Comparison of ENCODE assay signal across 8 cellular contexts in genomic region chr7:73682745-73683055, GRCh38. TPM values are rescaled to one million over a fixed set of nuclear protein-coding genes. Genes with fewer than 3 reads are reported as not detected.
A peak's percentile ranks its signal among the peaks of the same experiment; 100 is the strongest.
DNase-seq lines count a peak whose midpoint lies in the region; ATAC-seq, FAIRE-seq and TF ChIP-seq lines count a peak whose summit lies in the region.

No MANE protein-coding gene starts in this region.

- peaks cover 6% of the 10 kb centered on the region; the same call in 1 of the 2 replicates for H3K79me1 ChIP-seq in H1 (ENCODE audit: low read depth, low read length)

- H4K20me1 ChIP-seq in MM.1S (ENCODE audit: insufficient read depth, low read length) = no peaks in the 10 kb centered on the region
- peaks cover 0 to 11% of the 10 kb centered on the region in 2 experiments for H4K20me1 ChIP-seq in H1 (replicated peaks in 1 of 2; ENCODE audit: control insufficient read depth in 1 of 2, insufficient read depth in 2 of 2, low read length in 2 of 2)
- H4K20me1 ChIP-seq in neural progenitor cell (ENCODE audit: low read depth) = peaks cover 24% of the 10 kb centered on the region

- no peak overlapping the region; the same call in 1 of the 2 replicates for H3K18ac ChIP-seq in H1 (ENCODE audit: extremely low read depth, low read length)

- H3K9me3 Mint-ChIP-seq in neural progenitor cell = no peaks in the 10 kb centered on the region

- peak overlapping the region; percentile 93 for H3K4me2 ChIP-seq in MM.1S (ENCODE audit: low read depth, low read length)
- peak overlapping the region; percentile 93 to 94 for H3K4me2 ChIP-seq in H1 (ENCODE audit: insufficient read depth in 1 of 2, low read depth in 2 of 2, low read length in 2 of 2)
- peak overlapping the region; percentile 93 for H3K4me2 ChIP-seq in neural progenitor cell

- H3K56ac ChIP-seq in H1 (replicated peaks; ENCODE audit: insufficient read length, low read depth, low read length) = no peak overlapping the region

- no peak for TF ChIP-seq EP300 in H1 (IDR thresholded peaks at IDR 0.05; ENCODE audit: borderline replicate concordance in 1 of 2, low read depth in 2 of 2, low read length in 2 of 2)

- H4K91ac ChIP-seq in H1 (replicated peaks; ENCODE audit: insufficient read length, low read length) = no peak overlapping the region

- H4K5ac ChIP-seq in H1 (ENCODE audit: insufficient read length, low read depth, low read length) = peak overlapping the region; percentile 90

- H2BK120ac ChIP-seq in H1 (replicated peaks; ENCODE audit: low read depth, low read length) = no peak overlapping the region

- peaks cover 8% of the 10 kb centered on the region for H3K27me3 Mint-ChIP-seq in neural progenitor cell (ENCODE audit: insufficient read depth, low read depth)

- TF ChIP-seq CTCF in MM.1S (IDR thresholded peaks at IDR 0.05; ENCODE audit: low read length) (no peak), H1 (IDR thresholded peaks at IDR 0.05; ENCODE audit: control extremely low read depth in 1 of 3, insufficient read depth in 1 of 3, low read depth in 1 of 3, low read length in 3 of 3) (no peak), neural progenitor cell (IDR thresholded peaks at IDR 0.05) (no peak)

- H3K36me3 Mint-ChIP-seq in neural progenitor cell = peaks cover 15% of the 10 kb centered on the region

- peak overlapping the region; percentile 72; the same call in 1 of the 2 replicates for H3K27ac ChIP-seq in MM.1S (ENCODE audit: low read length)
- peak overlapping the region; percentile 89 for H3K27ac ChIP-seq in H1 (ENCODE audit: low read depth, low read length)
- peak overlapping the region; percentile 61 for H3K27ac ChIP-seq in neural progenitor cell

- H3K36me3 ChIP-seq in MM.1S (replicated peaks; ENCODE audit: insufficient read depth, low read length) (no peaks in the 10 kb centered on the region; the same call in 1 of the 2 replicates), H1 (ENCODE audit: control insufficient read depth in 2 of 4, insufficient read depth in 4 of 4, low read length in 3 of 4) (peaks cover 4 to 11% (median 8%) of the 10 kb centered on the region in 4 experiments; a peak in 6 of 8 replicates), neural progenitor cell (no peaks in the 10 kb centered on the region)

- peak overlapping the region; percentile 98 for H2BK5ac ChIP-seq in H1 (ENCODE audit: low read depth, low read length)

- H3K4me1 ChIP-seq in MM.1S (ENCODE audit: low read length) (peaks cover 6% of the 10 kb centered on the region), H1 (replicated peaks in 1 of 4; ENCODE audit: control insufficient read depth in 3 of 4, insufficient read depth in 4 of 4, low read length in 3 of 4) (peaks cover 3 to 7% (median 3%) of the 10 kb centered on the region in 4 experiments; a peak in 5 of 7 replicates), neural progenitor cell (peaks cover 9% of the 10 kb centered on the region)

- H3K23ac ChIP-seq in H1 (ENCODE audit: insufficient read length) = no peak overlapping the region

- H3K9ac ChIP-seq in MM.1S (ENCODE audit: low read length) (peak overlapping the region; percentile 94), H1 (replicated peaks in 1 of 4; ENCODE audit: extremely low read depth in 1 of 4, low read depth in 3 of 4, low read length in 3 of 4) (peak overlapping the region; percentile 48 to 95 (median 90)), neural progenitor cell (peak overlapping the region; percentile 90)

- H3K27me3 ChIP-seq in MM.1S (replicated peaks; ENCODE audit: insufficient read depth, low read length) (no peaks in the 10 kb centered on the region), H1 (replicated peaks in 1 of 4; ENCODE audit: control insufficient read depth in 3 of 4, extremely low read depth in 1 of 4, insufficient read depth in 3 of 4, low read length in 3 of 4) (no peaks in the 10 kb centered on the region; a peak in 1 of 7 replicates), neural progenitor cell (no peaks in the 10 kb centered on the region)

- H3K9me2 ChIP-seq in MM.1S (replicated peaks; ENCODE audit: insufficient read depth, low read length) = no peaks in the 10 kb centered on the region

- no peak overlapping the region for H2BK20ac ChIP-seq in H1 (ENCODE audit: low read length)

- H3K4me3 ChIP-seq in MM.1S (ENCODE audit: low read length) (peak overlapping the region; percentile 88), H1 (ENCODE audit: extremely low read depth in 1 of 4, insufficient read depth in 2 of 4, low read depth in 3 of 4, low read length in 4 of 4) (peak overlapping the region; percentile 82 to 97 (median 94)), neural progenitor cell (peak overlapping the region; percentile 95)

- peak; percentile 5 for ATAC-seq in GM19023 (IDR thresholded peaks at IDR 0.05; ENCODE audit: unreplicated experiment)
- ATAC-seq in GM18498 (IDR thresholded peaks at IDR 0.05; ENCODE audit: unreplicated experiment) = no peak
- ATAC-seq in GM21526 (IDR thresholded peaks at IDR 0.05; ENCODE audit: low FRiP score, unreplicated experiment) = no peak
- ATAC-seq in HG03342 (IDR thresholded peaks at IDR 0.05; ENCODE audit: unreplicated experiment) = no peak

- no peak overlapping the region; the same call in 1 of the 2 replicates for H2AK5ac ChIP-seq in H1 (ENCODE audit: low read depth, low read length)

- no peak overlapping the region for H2BK15ac ChIP-seq in H1 (ENCODE audit: low read length)

- H3K4ac ChIP-seq in H1 (replicated peaks; ENCODE audit: insufficient read length, low read depth, low read length) = no peak overlapping the region

- peaks cover 23% of the 10 kb centered on the region for H3K4me1 Mint-ChIP-seq in neural progenitor cell

- no peak for TF ChIP-seq POLR2A in H1 (IDR thresholded peaks at IDR 0.05; ENCODE audit: control extremely low read depth in 1 of 2, low read depth in 2 of 2, low read length in 2 of 2)

- H3K27ac Mint-ChIP-seq in neural progenitor cell = no peak overlapping the region

- H3K9me3 ChIP-seq in MM.1S (replicated peaks; ENCODE audit: insufficient read depth, low read length) = no peaks in the 10 kb centered on the region
- H3K9me3 ChIP-seq in H1 (ENCODE audit: insufficient read depth in 2 of 2, low read depth in 1 of 2, low read length in 1 of 2) = no peaks in the 10 kb centered on the region
- no peaks in the 10 kb centered on the region for H3K9me3 ChIP-seq in neural progenitor cell (ENCODE audit: low read depth)

- peak overlapping the region; percentile 97; the same call in 1 of the 2 replicates for H4K8ac ChIP-seq in H1 (ENCODE audit: extremely low read depth, insufficient read depth, low read length)

- H3K23me2 ChIP-seq in H1 (ENCODE audit: low read depth, low read length) = peaks cover 15% of the 10 kb centered on the region

- peaks cover 86% of the 10 kb centered on the region for H3K79me2 ChIP-seq in MM.1S (ENCODE audit: low read length)
- H3K79me2 ChIP-seq in H1 (ENCODE audit: control insufficient read depth in 1 of 2, insufficient read depth in 2 of 2, low read length in 2 of 2) = peaks cover 25 to 67% of the 10 kb centered on the region in 2 experiments
- H3K79me2 ChIP-seq in neural progenitor cell (ENCODE audit: low read depth) = peaks cover 68% of the 10 kb centered on the region

- 1% methylated on average over 33 of the region's 33 CpGs; no CpG with 5 or more reads in 1 of the 2 experiments for WGBS in H1 (ENCODE audit: extremely low coverage in 1 of 2, insufficient coverage in 1 of 2, insufficient read length in 1 of 2, insufficient replicate concordance in 2 of 2, low coverage in 1 of 2, low lambda C conversion rate in 2 of 2, missing lambda C conversion rate in 1 of 2), 2 experiments

- peak overlapping the region; percentile 99 for H2AFZ ChIP-seq in MM.1S (ENCODE audit: low read length)
- peak overlapping the region; percentile 36; the same call in 1 of the 2 replicates for H2AFZ ChIP-seq in H1 (ENCODE audit: low read length)
- H2AFZ ChIP-seq in neural progenitor cell (replicated peaks) = peak overlapping the region; percentile 93

- H3K4me3 Mint-ChIP-seq in neural progenitor cell = peak overlapping the region; percentile 98

- CTCF ChIA-PET in H1 (lab: Charles Lee; ENCODE audit: partially characterized antibody) = no interaction called here

- POLR2A ChIA-PET in H1 (lab: Charles Lee; ENCODE audit: partially characterized antibody) = interaction anchor here (0.8 kb wide), 1 partner anchor 14 kb away, joined by 3 read pairs; no protein-coding TSS in a partner anchor

- H3F3A ChIP-seq in MM.1S (ENCODE audit: insufficient read depth, low read length) (no peaks in the 10 kb centered on the region), neural progenitor cell (ENCODE audit: low read depth) (no peaks in the 10 kb centered on the region)

- H2BK12ac ChIP-seq in H1 (ENCODE audit: low read depth, low read length) = peak overlapping the region; percentile 55; the same call in 1 of the 2 replicates

- no peak overlapping the region for H3K14ac ChIP-seq in H1 (ENCODE audit: insufficient read length)

- FAIRE-seq in H1 (lab: Jason Lieb, UNC) = no peak

- no peak for DNase-seq in MM.1S
- no peak for DNase-seq in H1 (ENCODE audit: low read depth in 1 of 2, low spot score in 2 of 2)
- DNase-seq in neural progenitor cell (ENCODE audit: low spot score) = peak; percentile 33
- no peak for DNase-seq in NCI-H1048 (lab: John Stamatoyannopoulos, UW)

- TF ChIP-seq RAD21 in H1 (IDR thresholded peaks at IDR 0.05 in 1 of 2, conservative IDR thresholded peaks at IDR 0.05 in 1 of 2; ENCODE audit: low read depth in 2 of 2, low read length in 2 of 2) = no peak

RNA-seq across cellular contexts. Expression of gene DNAJC30, which starts 0.6 kb away (rescaled TPM):
- 6.0 and 6.1 TPM in 2 replicates for total RNA-seq in H1 (2021; fragmentation: NEBNext Ultra II Directional; extraction: Animal tissue kit (Norgen Biotek cat#: 25700))
- 6.3 and 10.0 TPM in 2 replicates for polyA plus RNA-seq in H1 (2011; rRNA removed)
- 5.9 TPM for polyA plus RNA-seq in H1 (2011; cell fraction: cytosol; rRNA removed)
- polyA plus RNA-seq in H1 (2011; cell fraction: nucleus; rRNA removed) = 6.7 TPM
- 3.7 to 5.1 TPM (median 4.4 TPM) in 4 replicates for polyA plus RNA-seq in H1 (2012, experiment 1 of 2)
- polyA plus RNA-seq in H1 (2012, experiment 2 of 2) = 5.4 TPM
- polyA plus RNA-seq in H1 (2013, experiment 1 of 2) = 5.8 TPM
- polyA plus RNA-seq in H1 (2013, experiment 2 of 2) = 5.2 TPM
- polyA minus RNA-seq in H1 (2011; rRNA and poly(A)+ RNA removed) = 3.4 and 4.4 TPM in 2 replicates
- 3.7 TPM for polyA minus RNA-seq in H1 (2011; cell fraction: cytosol; rRNA and poly(A)+ RNA removed)
- 10.2 TPM for polyA minus RNA-seq in H1 (2011; cell fraction: nucleus; rRNA and poly(A)+ RNA removed)
- total RNA-seq in neural progenitor cell (ENCODE audit: low replicate concordance) = 0.94 and 2.6 TPM in 2 replicates

RNA-seq across cellular contexts. Expression of gene BUD23, which starts 0.7 kb away (rescaled TPM):
- 72.2 and 78.4 TPM in 2 replicates for total RNA-seq in H1 (2021; fragmentation: NEBNext Ultra II Directional; extraction: Animal tissue kit (Norgen Biotek cat#: 25700))
- 72.3 and 76.5 TPM in 2 replicates for polyA plus RNA-seq in H1 (2011; rRNA removed)
- 102 TPM for polyA plus RNA-seq in H1 (2011; cell fraction: cytosol; rRNA removed)
- polyA plus RNA-seq in H1 (2011; cell fraction: nucleus; rRNA removed) = 59.5 TPM
- polyA plus RNA-seq in H1 (2012, experiment 1 of 2) = 82.5 to 105 TPM (median 96.1 TPM) in 4 replicates
- 78.5 TPM for polyA plus RNA-seq in H1 (2012, experiment 2 of 2)
- 147 TPM for polyA plus RNA-seq in H1 (2013, experiment 1 of 2)
- 170 TPM for polyA plus RNA-seq in H1 (2013, experiment 2 of 2)
- 31.4 and 38.7 TPM in 2 replicates for polyA minus RNA-seq in H1 (2011; rRNA and poly(A)+ RNA removed)
- 22.4 TPM for polyA minus RNA-seq in H1 (2011; cell fraction: cytosol; rRNA and poly(A)+ RNA removed)
- 19.5 TPM for polyA minus RNA-seq in H1 (2011; cell fraction: nucleus; rRNA and poly(A)+ RNA removed)
- total RNA-seq in neural progenitor cell (ENCODE audit: low replicate concordance) = 22.8 and 41.6 TPM in 2 replicates

RNA-seq across cellular contexts. Expression of gene VPS37D, which starts 15.1 kb away (rescaled TPM):
- total RNA-seq in H1 (2021; fragmentation: NEBNext Ultra II Directional; extraction: Animal tissue kit (Norgen Biotek cat#: 25700)) = 3.4 and 3.8 TPM in 2 replicates
- polyA plus RNA-seq in H1 (2011; rRNA removed) = 5.0 and 6.9 TPM in 2 replicates
- polyA plus RNA-seq in H1 (2011; cell fraction: cytosol; rRNA removed) = 5.6 TPM
- polyA plus RNA-seq in H1 (2011; cell fraction: nucleus; rRNA removed) = 5.4 TPM
- 1.8 to 3.9 TPM (median 3.5 TPM) in 4 replicates for polyA plus RNA-seq in H1 (2012, experiment 1 of 2)
- 3.4 TPM for polyA plus RNA-seq in H1 (2012, experiment 2 of 2)
- 2.4 TPM for polyA plus RNA-seq in H1 (2013, experiment 1 of 2)
- polyA plus RNA-seq in H1 (2013, experiment 2 of 2) = 2.7 TPM
- polyA minus RNA-seq in H1 (2011; rRNA and poly(A)+ RNA removed) = 0.73 and 1.0 TPM in 2 replicates
- polyA minus RNA-seq in H1 (2011; cell fraction: cytosol; rRNA and poly(A)+ RNA removed) = 2.7 TPM
- polyA minus RNA-seq in H1 (2011; cell fraction: nucleus; rRNA and poly(A)+ RNA removed) = 3.2 TPM
- 7.0 and 24.6 TPM in 2 replicates for total RNA-seq in neural progenitor cell (ENCODE audit: low replicate concordance)

RNA-seq across cellular contexts. Expression of gene STX1A, which starts 36.8 kb away (rescaled TPM):
- total RNA-seq in H1 (2021; fragmentation: NEBNext Ultra II Directional; extraction: Animal tissue kit (Norgen Biotek cat#: 25700)) = 9.9 and 13.5 TPM in 2 replicates
- polyA plus RNA-seq in H1 (2011; rRNA removed) = 17.5 and 25.9 TPM in 2 replicates
- 17.2 TPM for polyA plus RNA-seq in H1 (2011; cell fraction: cytosol; rRNA removed)
- polyA plus RNA-seq in H1 (2011; cell fraction: nucleus; rRNA removed) = 116 TPM
- polyA plus RNA-seq in H1 (2012, experiment 1 of 2) = 14.9 to 20.1 TPM (median 18.4 TPM) in 4 replicates
- 9.2 TPM for polyA plus RNA-seq in H1 (2012, experiment 2 of 2)
- 11.4 TPM for polyA plus RNA-seq in H1 (2013, experiment 1 of 2)
- polyA plus RNA-seq in H1 (2013, experiment 2 of 2) = 12.0 TPM
- 8.2 and 9.8 TPM in 2 replicates for polyA minus RNA-seq in H1 (2011; rRNA and poly(A)+ RNA removed)
- polyA minus RNA-seq in H1 (2011; cell fraction: cytosol; rRNA and poly(A)+ RNA removed) = 10.2 TPM
- polyA minus RNA-seq in H1 (2011; cell fraction: nucleus; rRNA and poly(A)+ RNA removed) = 14.3 TPM
- 21.9 and 29.0 TPM in 2 replicates for total RNA-seq in neural progenitor cell (ENCODE audit: low replicate concordance)

RNA-seq across cellular contexts. Expression of gene ABHD11, which starts 55.9 kb away (rescaled TPM):
- total RNA-seq in H1 (2021; fragmentation: NEBNext Ultra II Directional; extraction: Animal tissue kit (Norgen Biotek cat#: 25700)) = 19.8 and 19.9 TPM in 2 replicates
- 42.2 and 50.5 TPM in 2 replicates for polyA plus RNA-seq in H1 (2011; rRNA removed)
- polyA plus RNA-seq in H1 (2011; cell fraction: cytosol; rRNA removed) = 36.5 TPM
- 37.8 TPM for polyA plus RNA-seq in H1 (2011; cell fraction: nucleus; rRNA removed)
- 14.5 to 27.1 TPM (median 22.3 TPM) in 4 replicates for polyA plus RNA-seq in H1 (2012, experiment 1 of 2)
- 19.7 TPM for polyA plus RNA-seq in H1 (2012, experiment 2 of 2)
- polyA plus RNA-seq in H1 (2013, experiment 1 of 2) = 9.7 TPM
- polyA plus RNA-seq in H1 (2013, experiment 2 of 2) = 8.4 TPM
- 11.2 and 21.4 TPM in 2 replicates for polyA minus RNA-seq in H1 (2011; rRNA and poly(A)+ RNA removed)
- 14.8 TPM for polyA minus RNA-seq in H1 (2011; cell fraction: cytosol; rRNA and poly(A)+ RNA removed)
- 45.5 TPM for polyA minus RNA-seq in H1 (2011; cell fraction: nucleus; rRNA and poly(A)+ RNA removed)
- total RNA-seq in neural progenitor cell (ENCODE audit: low replicate concordance) = 9.3 and 15.1 TPM in 2 replicates

Comparison
In these comparisons a context has a peak if more than half of its experiments do, and no peak if none do; other contexts are left out.
1. H2AFZ ChIP-seq: peak in every context shown above with its lines; median percentile 99 in MM.1S; 93 in neural progenitor cell; 36 in H1.